Comparison of ENCODE assay signal across 9 cellular contexts in the genomic region with DNA sequence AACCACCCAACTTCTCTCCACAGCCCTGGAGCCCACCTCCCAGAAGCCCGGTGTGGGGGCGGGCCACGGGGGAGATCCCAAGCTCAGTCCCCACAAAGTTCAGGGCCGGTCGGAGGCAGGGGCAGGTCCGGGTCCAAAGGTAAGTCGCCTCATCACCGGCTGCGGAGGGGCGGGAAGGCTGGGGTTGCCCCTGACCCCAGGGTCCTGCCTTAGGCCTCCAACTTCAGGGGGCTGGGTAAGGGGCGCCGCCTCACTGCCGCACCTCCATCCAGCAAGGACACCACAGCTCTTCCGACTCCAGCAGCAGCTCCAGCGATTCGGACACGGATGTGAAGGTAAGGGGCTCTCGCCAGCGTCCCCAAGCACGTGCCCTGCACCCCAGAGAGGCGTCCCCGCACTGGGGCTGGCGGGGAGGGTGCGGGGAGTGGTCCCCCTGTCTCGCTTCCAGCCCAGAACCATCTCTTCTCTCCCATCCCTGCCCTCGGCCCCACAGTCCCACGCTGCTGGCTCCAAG. TPM values are rescaled to one million over a fixed set of nuclear protein-coding genes. Genes with fewer than 3 reads are reported as not detected.
DNase-seq lines count a peak whose midpoint lies in the region; ATAC-seq, FAIRE-seq and TF ChIP-seq lines count a peak whose summit lies in the region.
"Had no signal": no experiment of that assay in that cellular context is flagged by ENCODE, and none has a peak within 500 bp of the region (broad histone marks: within the 10 kb centered on the region; RNA-seq: fewer than 3 reads in every experiment).

No MANE protein-coding gene starts in this region.

- H3K4me1 Mint-ChIP-seq in GM23338: peaks cover 6% of the 10 kb centered on the region; the same call in 2 of the 3 replicates
- H3K4me1 Mint-ChIP-seq in astrocyte (ENCODE audit: low read depth, unreplicated experiment): peaks cover 18% of the 10 kb centered on the region
- peaks cover 11% of the 10 kb centered on the region for H3K4me1 Mint-ChIP-seq in progenitor cell of endocrine pancreas (ENCODE audit: low read depth)

- TF ChIP-seq CTCF in GM23338 (conservative IDR thresholded peaks at IDR 0.05; ENCODE audit: low read depth in 2 of 2) (no peak), astrocyte (IDR thresholded peaks at IDR 0.05; ENCODE audit: insufficient read depth, low read depth, low read length) (no peak), progenitor cell of endocrine pancreas (IDR thresholded peaks at IDR 0.05; ENCODE audit: unreplicated experiment) (no peak), ascending aorta (IDR thresholded peaks at IDR 0.05) (no peak)

- H3K9me3 ChIP-seq in astrocyte (ENCODE audit: insufficient read depth, low read depth, low read length) (no peaks in the 10 kb centered on the region), iPS DF 6.9 (ENCODE audit: control insufficient read depth, insufficient read depth, low read length) (no peaks in the 10 kb centered on the region), ascending aorta (no peaks in the 10 kb centered on the region)

- no peaks in the 10 kb centered on the region; the same call in 1 of the 2 replicates for H3K27me3 ChIP-seq in GM23338 (ENCODE audit: insufficient read depth)
- H3K27me3 ChIP-seq in astrocyte (ENCODE audit: insufficient read depth, low read length): no peaks in the 10 kb centered on the region
- no peaks in the 10 kb centered on the region for H3K27me3 ChIP-seq in iPS DF 6.9 (ENCODE audit: control insufficient read depth, insufficient read depth, low read length)
- no peaks in the 10 kb centered on the region for H3K27me3 ChIP-seq in ascending aorta

- H3F3A ChIP-seq in GM23338 (replicated peaks; ENCODE audit: low read depth): peaks cover 13% of the 10 kb centered on the region; the same call in 1 of the 2 replicates

- H3K36me3 ChIP-seq in GM23338 (ENCODE audit: insufficient read depth) (0 out of 2 replicates have a peak, but pooled peaks cover 3% of the 10 kb centered on the region), astrocyte (ENCODE audit: insufficient read depth, low read length) (no peaks in the 10 kb centered on the region), iPS DF 6.9 (ENCODE audit: control insufficient read depth, insufficient read depth, low read length) (peaks cover 7% of the 10 kb centered on the region), ascending aorta (peaks cover 46 to 52% of the 10 kb centered on the region in 2 donors)

- H3K4me1 ChIP-seq in GM23338 (ENCODE audit: insufficient read depth): peaks cover 17% of the 10 kb centered on the region
- peaks cover 13% of the 10 kb centered on the region for H3K4me1 ChIP-seq in astrocyte (ENCODE audit: insufficient read depth, low read length)
- peaks cover 3% of the 10 kb centered on the region for H3K4me1 ChIP-seq in iPS DF 6.9 (ENCODE audit: control insufficient read depth, insufficient read depth, low read length)
- no peaks in the 10 kb centered on the region for H3K4me1 ChIP-seq in ascending aorta

- ATAC-seq in GM23338: peak; percentile 18

- FAIRE-seq in astrocyte (lab: Jason Lieb, UNC): no peak

- no peaks in the 10 kb centered on the region; the same call in 1 of the 3 replicates for H3K9me3 Mint-ChIP-seq in GM23338
- no peaks in the 10 kb centered on the region for H3K9me3 Mint-ChIP-seq in astrocyte (ENCODE audit: unreplicated experiment)
- H3K9me3 Mint-ChIP-seq in progenitor cell of endocrine pancreas (ENCODE audit: low read depth): no peaks in the 10 kb centered on the region

- peak overlapping the region; percentile 84 for H2AFZ ChIP-seq in GM23338
- H2AFZ ChIP-seq in astrocyte (ENCODE audit: low read depth, low read length): no peak overlapping the region

- peaks cover 29% of the 10 kb centered on the region for H3K27me3 Mint-ChIP-seq in GM23338 (ENCODE audit: insufficient read depth, low read depth, poor library complexity)
- no peaks in the 10 kb centered on the region for H3K27me3 Mint-ChIP-seq in astrocyte (ENCODE audit: low read depth, unreplicated experiment)
- H3K27me3 Mint-ChIP-seq in progenitor cell of endocrine pancreas: no peaks in the 10 kb centered on the region

- no peak overlapping the region for H3K9ac ChIP-seq in astrocyte (ENCODE audit: low read length)

- no peaks in the 10 kb centered on the region; the same call in 1 of the 2 replicates for H4K20me1 ChIP-seq in GM23338 (replicated peaks; ENCODE audit: insufficient read depth)
- H4K20me1 ChIP-seq in astrocyte (ENCODE audit: insufficient read depth, low read length): no peaks in the 10 kb centered on the region

- H3K9me2 ChIP-seq in GM23338 (ENCODE audit: insufficient read depth): no peaks in the 10 kb centered on the region

- DNase-seq in GM23338 (ENCODE audit: low spot score): peak; percentile 52
- DNase-seq in astrocyte (ENCODE audit: low read depth): no peak
- no peak for DNase-seq in iPS DF 6.9 (ENCODE audit: low read depth, low spot score)
- no peak for DNase-seq in progenitor cell of endocrine pancreas (ENCODE audit: low spot score, unreplicated experiment)
- no peak for DNase-seq in C1 segment of cervical spinal cord (lab: John Stamatoyannopoulos, UW)
- no peak for DNase-seq in ascending aorta (ENCODE audit: low spot score in 2 of 2)
- DNase-seq in kidney glomerular epithelial cell (lab: John Stamatoyannopoulos, UW): no peak
- DNase-seq in cerebellar nuclear complex (lab: John Stamatoyannopoulos, UW): no peak
- DNase-seq: activated CD8-positive, alpha-beta memory T cell treated with anti-CD3 and anti-CD28 coated beads, Interleukin-2, amount 50 U/mL, for 4 hours had no signal

- peak overlapping the region; percentile 87 for H3K4me3 ChIP-seq in GM23338
- no peak overlapping the region for H3K4me3 ChIP-seq in astrocyte (ENCODE audit: insufficient read depth, low read depth, low read length)
- peak overlapping the region; percentile 36; the same call in 1 of the 2 replicates for H3K4me3 ChIP-seq in iPS DF 6.9 (ENCODE audit: low read length)
- no peak overlapping the region for H3K4me3 ChIP-seq in ascending aorta

- H3K27ac Mint-ChIP-seq in GM23338: no peak overlapping the region
- H3K27ac Mint-ChIP-seq in astrocyte (ENCODE audit: unreplicated experiment): no peak overlapping the region
- H3K27ac Mint-ChIP-seq in progenitor cell of endocrine pancreas: peak overlapping the region; percentile 37

- intact Hi-C loops in ascending aorta (cut with DNase I): no loop called here

- H3K27ac ChIP-seq in GM23338 (ENCODE audit: low read depth): peak overlapping the region; percentile 88
- H3K27ac ChIP-seq in astrocyte (ENCODE audit: low read depth, low read length): no peak overlapping the region
- no peak overlapping the region for H3K27ac ChIP-seq in iPS DF 6.9 (ENCODE audit: low read length)
- no peak overlapping the region for H3K27ac ChIP-seq in ascending aorta

- H3K79me2 ChIP-seq in GM23338 (replicated peaks; ENCODE audit: insufficient read depth) (no peaks in the 10 kb centered on the region), astrocyte (ENCODE audit: insufficient read depth, low read length) (no peaks in the 10 kb centered on the region)

- no CpG with 5 or more reads among the region's 27 CpGs for WGBS in iPS DF 6.9 (ENCODE audit: insufficient coverage, insufficient read length)

- H3K4me3 Mint-ChIP-seq in GM23338 (peak overlapping the region; percentile 75), astrocyte (ENCODE audit: unreplicated experiment) (peak overlapping the region; percentile 45), progenitor cell of endocrine pancreas (ENCODE audit: low read depth) (peak overlapping the region; percentile 38)

- peaks cover 3% of the 10 kb centered on the region; the same call in 2 of the 3 replicates for H3K36me3 Mint-ChIP-seq in GM23338 (ENCODE audit: low read depth)
- peaks cover 8% of the 10 kb centered on the region for H3K36me3 Mint-ChIP-seq in astrocyte (ENCODE audit: low read depth, unreplicated experiment)
- H3K36me3 Mint-ChIP-seq in progenitor cell of endocrine pancreas (ENCODE audit: insufficient read depth): no peaks in the 10 kb centered on the region

- H3K4me2 ChIP-seq in GM23338: peak overlapping the region; percentile 98
- peak overlapping the region; percentile 37 for H3K4me2 ChIP-seq in astrocyte (ENCODE audit: low read length)

TF ChIP-seq in GM23338, 12 proteins besides CTCF, POLR2A, EP300 and RAD21 (continues in another document):
- TF ChIP-seq POLR2AphosphoS5 (IDR thresholded peaks at IDR 0.05; ENCODE audit: low read depth) (no peak), EZH2phosphoT487 (IDR thresholded peaks at IDR 0.05; ENCODE audit: unreplicated experiment) (no peak), ZNF114 (CRISPR knock-in tag; IDR thresholded peaks at IDR 0.05) (no peak), STAT1 (IDR thresholded peaks at IDR 0.05; ENCODE audit: unreplicated experiment) (no peak)

RNA-seq across cellular contexts. Expression of a gene that starts 0.4 kb away (rescaled TPM):
- total RNA-seq in GM23338 (2014; rRNA removed; shearing (Covaris generic)): 26.7 and 58.9 TPM in 2 replicates
- 72.2 and 95.5 TPM in 2 replicates for polyA plus RNA-seq in GM23338 (2016; fragmentation: Nextera tagmentation; extraction: Ambion mirVana)
- total RNA-seq in astrocyte: 4.9 and 5.8 TPM in 2 replicates
- total RNA-seq in progenitor cell of endocrine pancreas: 3.0 and 3.5 TPM in 2 replicates
- not detected for total RNA-seq in ascending aorta

RNA-seq across cellular contexts. Expression of a gene that starts 11.3 kb away (rescaled TPM):
- 102 and 106 TPM in 2 replicates for total RNA-seq in GM23338 (2014; rRNA removed; shearing (Covaris generic))
- 82.8 and 88.0 TPM in 2 replicates for polyA plus RNA-seq in GM23338 (2016; fragmentation: Nextera tagmentation; extraction: Ambion mirVana)
- total RNA-seq in astrocyte (81.3 and 85.7 TPM in 2 replicates), progenitor cell of endocrine pancreas (29.6 and 31.3 TPM in 2 replicates), ascending aorta (24.7 TPM)

RNA-seq across cellular contexts. Expression of a gene that starts 15.2 kb away (rescaled TPM):
- 9.9 and 14.6 TPM in 2 replicates for total RNA-seq in GM23338 (2014; rRNA removed; shearing (Covaris generic))
- 9.0 and 9.4 TPM in 2 replicates for polyA plus RNA-seq in GM23338 (2016; fragmentation: Nextera tagmentation; extraction: Ambion mirVana)
- total RNA-seq in astrocyte (8.6 and 10.8 TPM in 2 replicates), progenitor cell of endocrine pancreas (0.43 and 0.53 TPM in 2 replicates), ascending aorta (22.8 TPM)

RNA-seq across cellular contexts. Expression of a gene that starts 31.2 kb away (rescaled TPM):
- 1.4 and 4.2 TPM in 2 replicates for total RNA-seq in GM23338 (2014; rRNA removed; shearing (Covaris generic))
- 1.4 and 1.9 TPM in 2 replicates for polyA plus RNA-seq in GM23338 (2016; fragmentation: Nextera tagmentation; extraction: Ambion mirVana)
- total RNA-seq in astrocyte (2.2 and 6.4 TPM in 2 replicates), progenitor cell of endocrine pancreas (21.0 TPM in 2 replicates), ascending aorta (2.9 TPM)

RNA-seq across cellular contexts. Expression of a gene that starts 40.0 kb away (rescaled TPM):
- total RNA-seq in GM23338 (2014; rRNA removed; shearing (Covaris generic)): 382 and 468 TPM in 2 replicates
- polyA plus RNA-seq in GM23338 (2016; fragmentation: Nextera tagmentation; extraction: Ambion mirVana): 298 and 319 TPM in 2 replicates
- total RNA-seq in astrocyte (119 and 171 TPM in 2 replicates), progenitor cell of endocrine pancreas (519 and 559 TPM in 2 replicates), ascending aorta (193 TPM)

Comparison
In these comparisons a context has a peak if more than half of its experiments do, and no peak if none do; other contexts are left out.
1. H3K4me3 ChIP-seq: peak in GM23338 (single experiment) and iPS DF 6.9 (single experiment); none in astrocyte (single experiment) and ascending aorta (0 of 2).
2. Peak in every context shown above with its lines, with median percentiles within 50 percentile points of each other: H3K4me3 Mint-ChIP-seq.